ENCODE assay signal across 2 cellular contexts in the genomic region with DNA sequence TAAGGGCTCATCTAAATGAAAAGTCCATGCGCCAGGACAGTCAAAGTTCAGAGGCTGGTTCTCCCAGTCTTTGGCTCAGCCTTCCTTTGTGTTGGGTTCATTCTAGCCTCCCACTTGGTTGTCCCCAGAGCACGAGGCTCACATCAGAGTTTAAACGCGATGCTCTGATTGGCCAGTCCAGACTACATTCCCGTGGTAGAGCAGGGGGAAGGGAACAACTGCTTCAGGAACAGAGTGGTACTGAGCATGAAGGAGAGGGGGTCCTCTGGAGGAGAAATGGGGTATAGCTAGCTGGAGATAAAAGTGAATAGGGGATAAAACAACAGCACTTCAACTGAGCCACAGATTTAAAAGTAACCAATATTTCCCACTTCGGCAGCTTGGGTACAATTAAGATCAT.
TF ChIP-seq lines count a peak whose summit lies in the region.

No MANE protein-coding gene starts in this region.

TF ChIP-seq in HCT116, 20 proteins besides CTCF, POLR2A, EP300 and RAD21:
- TF ChIP-seq CEBPB (IDR thresholded peaks at IDR 0.05; ENCODE audit: low read depth) (no peak), POLR2AphosphoS5 (IDR thresholded peaks at IDR 0.05; ENCODE audit: low read depth, low read length) (no peak), EZH2 (IDR thresholded peaks at IDR 0.05) (no peak), CBX3 (IDR thresholded peaks at IDR 0.05; ENCODE audit: low read depth) (no peak), EGR1 (IDR thresholded peaks at IDR 0.05; ENCODE audit: low read depth) (no peak), SRF (IDR thresholded peaks at IDR 0.05; ENCODE audit: low read depth) (no peak)
- TF ChIP-seq, protein P1, sequence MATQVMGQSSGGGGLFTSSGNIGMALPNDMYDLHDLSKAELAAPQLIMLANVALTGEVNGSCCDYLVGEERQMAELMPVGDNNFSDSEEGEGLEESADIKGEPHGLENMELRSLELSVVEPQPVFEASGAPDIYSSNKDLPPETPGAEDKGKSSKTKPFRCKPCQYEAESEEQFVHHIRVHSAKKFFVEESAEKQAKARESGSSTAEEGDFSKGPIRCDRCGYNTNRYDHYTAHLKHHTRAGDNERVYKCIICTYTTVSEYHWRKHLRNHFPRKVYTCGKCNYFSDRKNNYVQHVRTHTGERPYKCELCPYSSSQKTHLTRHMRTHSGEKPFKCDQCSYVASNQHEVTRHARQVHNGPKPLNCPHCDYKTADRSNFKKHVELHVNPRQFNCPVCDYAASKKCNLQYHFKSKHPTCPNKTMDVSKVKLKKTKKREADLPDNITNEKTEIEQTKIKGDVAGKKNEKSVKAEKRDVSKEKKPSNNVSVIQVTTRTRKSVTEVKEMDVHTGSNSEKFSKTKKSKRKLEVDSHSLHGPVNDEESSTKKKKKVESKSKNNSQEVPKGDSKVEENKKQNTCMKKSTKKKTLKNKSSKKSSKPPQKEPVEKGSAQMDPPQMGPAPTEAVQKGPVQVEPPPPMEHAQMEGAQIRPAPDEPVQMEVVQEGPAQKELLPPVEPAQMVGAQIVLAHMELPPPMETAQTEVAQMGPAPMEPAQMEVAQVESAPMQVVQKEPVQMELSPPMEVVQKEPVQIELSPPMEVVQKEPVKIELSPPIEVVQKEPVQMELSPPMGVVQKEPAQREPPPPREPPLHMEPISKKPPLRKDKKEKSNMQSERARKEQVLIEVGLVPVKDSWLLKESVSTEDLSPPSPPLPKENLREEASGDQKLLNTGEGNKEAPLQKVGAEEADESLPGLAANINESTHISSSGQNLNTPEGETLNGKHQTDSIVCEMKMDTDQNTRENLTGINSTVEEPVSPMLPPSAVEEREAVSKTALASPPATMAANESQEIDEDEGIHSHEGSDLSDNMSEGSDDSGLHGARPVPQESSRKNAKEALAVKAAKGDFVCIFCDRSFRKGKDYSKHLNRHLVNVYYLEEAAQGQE (IDR thresholded peaks at IDR 0.05; ENCODE audit: low read depth): no peak

TF ChIP-seq in SK-N-SH, 30 proteins besides CTCF, POLR2A, EP300 and RAD21 (continued from another document):
- no peak for TF ChIP-seq POLR2AphosphoS5 (IDR thresholded peaks at IDR 0.05; ENCODE audit: low read depth, low read length)
- TF ChIP-seq SMC3 (IDR thresholded peaks at IDR 0.05; ENCODE audit: low read depth, low read length): no peak
- TF ChIP-seq ELF1 (IDR thresholded peaks at IDR 0.05): no peak
- TF ChIP-seq TCF12 (IDR thresholded peaks at IDR 0.05): no peak
- TF ChIP-seq MXI1 (IDR thresholded peaks at IDR 0.05; ENCODE audit: low read depth, low read length): no peak
- TF ChIP-seq, protein P2, sequence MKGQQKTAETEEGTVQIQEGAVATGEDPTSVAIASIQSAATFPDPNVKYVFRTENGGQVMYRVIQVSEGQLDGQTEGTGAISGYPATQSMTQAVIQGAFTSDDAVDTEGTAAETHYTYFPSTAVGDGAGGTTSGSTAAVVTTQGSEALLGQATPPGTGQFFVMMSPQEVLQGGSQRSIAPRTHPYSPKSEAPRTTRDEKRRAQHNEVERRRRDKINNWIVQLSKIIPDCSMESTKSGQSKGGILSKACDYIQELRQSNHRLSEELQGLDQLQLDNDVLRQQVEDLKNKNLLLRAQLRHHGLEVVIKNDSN (IDR thresholded peaks at IDR 0.05; ENCODE audit: borderline replicate concordance, low read depth): no peak
- no peak for TF ChIP-seq EZH2phosphoT487 (IDR thresholded peaks at IDR 0.05; ENCODE audit: borderline replicate concordance, low read depth)
- TF ChIP-seq RFX5 (IDR thresholded peaks at IDR 0.05; ENCODE audit: low read length): no peak
- no peak for TF ChIP-seq CHD2 (IDR thresholded peaks at IDR 0.05; ENCODE audit: low read length, partially characterized antibody)
- TF ChIP-seq TAF1 (IDR thresholded peaks at IDR 0.05; ENCODE audit: borderline replicate concordance, low read depth, low read length): no peak
- TF ChIP-seq MEF2A (IDR thresholded peaks at IDR 0.05; ENCODE audit: borderline replicate concordance, low read depth): no peak
TF ChIP-seq in SK-N-SH: peak in this region for 0.
